ENCODE assay signal across 20 cellular contexts in genomic region chr14:105271224-105271890, GRCh38. TPM values are rescaled to one million over a fixed set of nuclear protein-coding genes. Genes with fewer than 3 reads are reported as not detected.
DNase-seq lines count a peak whose midpoint lies in the region; ATAC-seq and TF ChIP-seq lines count a peak whose summit lies in the region.
"Had no signal": no experiment of that assay in that cellular context is flagged by ENCODE, and none has a peak within 500 bp of the region (broad histone marks: within the 10 kb centered on the region; RNA-seq: fewer than 3 reads in every experiment).

No MANE protein-coding gene starts in this region.

- H3K9me3 Mint-ChIP-seq in stimulated activated naive CD8-positive, alpha-beta T cell treated with anti-CD3 and anti-CD28 coated beads, Interleukin-15, amount 100 ng/mL, for 72 hours, result no peaks in the 10 kb centered on the region
- H3K9me3 Mint-ChIP-seq in CD4-positive, alpha-beta T cell, result no peaks in the 10 kb centered on the region

- no peak overlapping the region for H2AFZ ChIP-seq in osteoblast (ENCODE audit: low read length)

- no peak overlapping the region for H3K27ac Mint-ChIP-seq in stimulated activated naive CD8-positive, alpha-beta T cell treated with anti-CD3 and anti-CD28 coated beads, Interleukin-15, amount 100 ng/mL, for 72 hours
- no peak overlapping the region for H3K27ac Mint-ChIP-seq in CD4-positive, alpha-beta T cell

- no peak overlapping the region for H3K27ac ChIP-seq in right atrium auricular region
- no peak overlapping the region for H3K27ac ChIP-seq in osteoblast (ENCODE audit: low read depth, low read length)
- H3K27ac ChIP-seq in CD4-positive, alpha-beta T cell (ENCODE audit: low read depth, low read length), result no peak overlapping the region
- H3K27ac ChIP-seq in vagina, result no peak overlapping the region
- H3K27ac ChIP-seq: 22Rv1, Peyer's patch had no signal

- no peaks in the 10 kb centered on the region for H3K9me3 ChIP-seq in right atrium auricular region
- H3K9me3 ChIP-seq in osteoblast (ENCODE audit: low read depth, low read length), result no peaks in the 10 kb centered on the region
- no peaks in the 10 kb centered on the region for H3K9me3 ChIP-seq in CD4-positive, alpha-beta T cell (ENCODE audit: control insufficient read depth, low read length)
- H3K9me3 ChIP-seq in vagina, result no peaks in the 10 kb centered on the region
- H3K9me3 ChIP-seq: MG63, Peyer's patch had no signal

- CTCF ChIA-PET in CD4-positive, alpha-beta T cell (lab: Charles Lee), result no interaction called here

- H3K4me1 Mint-ChIP-seq in stimulated activated naive CD8-positive, alpha-beta T cell treated with anti-CD3 and anti-CD28 coated beads, Interleukin-15, amount 100 ng/mL, for 72 hours, result peaks cover 12% of the 10 kb centered on the region
- H3K4me1 Mint-ChIP-seq in CD4-positive, alpha-beta T cell (ENCODE audit: low read depth), result no peaks in the 10 kb centered on the region

- TF ChIP-seq POLR2A in vagina (IDR thresholded peaks at IDR 0.05), result no peak

- DNase-seq in Right ventricle myocardium inferior (ENCODE audit: missing footprints) (peak; percentile 69), right atrium auricular region (ENCODE audit: low spot score) (no peak), cerebellar cortex (ENCODE audit: low spot score) (peak; percentile 72), osteoblast (ENCODE audit: insufficient read length, low spot score, missing footprints) (peak; percentile 39), vagina (ENCODE audit: extremely low spot score in 2 of 2) (no peak)
- no peak for DNase-seq in stimulated activated naive CD4-positive, alpha-beta T cell treated with Interleukin-2 at 50 U/mL for 16 hours (lab: John Stamatoyannopoulos, UW)
- DNase-seq in stimulated activated naive CD8-positive, alpha-beta T cell treated with anti-CD3 and anti-CD28 coated beads, Interleukin-15, amount 100 ng/mL, for 72 hours, result no peak
- no peak for DNase-seq in CD4-positive, alpha-beta T cell
- DNase-seq: GOT3, IMR-90, Karpas-422, MG63, NCI-H1092, NCI-H146, NCI-H2081, NCI-H510A, NCI-H82, Peyer's patch, SHP77 treated with DMSO at 0.1 percent for 48 hours had no signal

- H4K20me1 ChIP-seq in osteoblast (ENCODE audit: insufficient read depth, low read length), result peaks cover 35% of the 10 kb centered on the region

- TF ChIP-seq CTCF in right atrium auricular region (IDR thresholded peaks at IDR 0.05) (no peak), osteoblast (IDR thresholded peaks at IDR 0.05; ENCODE audit: extremely low read depth, low read depth, low read length) (no peak), vagina (IDR thresholded peaks at IDR 0.05) (no peak)
- no peak for TF ChIP-seq CTCF in CD4-positive, alpha-beta T cell (IDR thresholded peaks at IDR 0.05)

- no peak for ATAC-seq in Right ventricle myocardium inferior
- no peak for ATAC-seq in stimulated activated naive CD8-positive, alpha-beta T cell treated with anti-CD3 and anti-CD28 coated beads, Interleukin-15, amount 100 ng/mL, for 72 hours
- ATAC-seq in CD4-positive, alpha-beta T cell (ENCODE audit: poor library complexity), result no peak

- H3K36me3 ChIP-seq in right atrium auricular region, result no peaks in the 10 kb centered on the region
- no peaks in the 10 kb centered on the region for H3K36me3 ChIP-seq in osteoblast (ENCODE audit: insufficient read depth, low read length)
- H3K36me3 ChIP-seq in vagina, result no peaks in the 10 kb centered on the region
- H3K36me3 ChIP-seq: MG63 had no signal

- H3K4me1 ChIP-seq in right atrium auricular region, result peaks cover 0 to 10% of the 10 kb centered on the region in 2 donors
- H3K4me1 ChIP-seq in osteoblast (ENCODE audit: insufficient read depth, low read length), result peaks cover 12% of the 10 kb centered on the region
- H3K4me1 ChIP-seq in vagina, result peaks cover 8% of the 10 kb centered on the region
- H3K4me1 ChIP-seq: Peyer's patch had no signal

- intact Hi-C loops in Right ventricle myocardium inferior (cut with DNase I), result no loop called here
- intact Hi-C loops in CD4-positive, alpha-beta T cell (cut with DNase I, micrococcal nuclease), result no loop called here
- intact Hi-C loops in vagina (cut with DNase I), result no loop called here

- H3K27me3 ChIP-seq in right atrium auricular region (no peaks in the 10 kb centered on the region), osteoblast (ENCODE audit: insufficient read depth, low read length) (no peaks in the 10 kb centered on the region), vagina (no peaks in the 10 kb centered on the region)
- H3K27me3 ChIP-seq in CD4-positive, alpha-beta T cell (ENCODE audit: control insufficient read depth, insufficient read depth, low read length), result no peaks in the 10 kb centered on the region
- H3K27me3 ChIP-seq: MG63, Peyer's patch had no signal

- POLR2A ChIA-PET in CD4-positive, alpha-beta T cell (lab: Charles Lee), result no interaction called here

- no peak overlapping the region for H3K4me3 Mint-ChIP-seq in stimulated activated naive CD8-positive, alpha-beta T cell treated with anti-CD3 and anti-CD28 coated beads, Interleukin-15, amount 100 ng/mL, for 72 hours
- H3K4me3 Mint-ChIP-seq in CD4-positive, alpha-beta T cell, result no peak overlapping the region

- H3K27me3 Mint-ChIP-seq in stimulated activated naive CD8-positive, alpha-beta T cell treated with anti-CD3 and anti-CD28 coated beads, Interleukin-15, amount 100 ng/mL, for 72 hours, result no peaks in the 10 kb centered on the region
- H3K27me3 Mint-ChIP-seq in CD4-positive, alpha-beta T cell, result no peaks in the 10 kb centered on the region

- H3K36me3 Mint-ChIP-seq in CD4-positive, alpha-beta T cell (ENCODE audit: low read depth), result peaks cover 24% of the 10 kb centered on the region

- H3K4me2 ChIP-seq in osteoblast (ENCODE audit: insufficient read depth, low read length), result no peak overlapping the region

- H3K4me3 ChIP-seq in right atrium auricular region (no peak overlapping the region), osteoblast (ENCODE audit: insufficient read depth, low read length) (no peak overlapping the region), vagina (no peak overlapping the region)
- H3K4me3 ChIP-seq: MG63, Peyer's patch had no signal

- H3K79me2 ChIP-seq in osteoblast (ENCODE audit: insufficient read depth, low read length), result peaks cover 21% of the 10 kb centered on the region

RNA-seq across cellular contexts. Expression of gene BTBD6, which starts 23.0 kb away (rescaled TPM):
- 48.8 TPM for total RNA-seq in Right ventricle myocardium inferior
- total RNA-seq in right atrium auricular region, result 10 to 100 TPM; 26.9 to 34.9 TPM
- total RNA-seq in osteoblast, result 54.3 and 60.1 TPM in 2 replicates
- 10 to 100 TPM; 36.9 to 37.6 TPM for total RNA-seq in CD4-positive, alpha-beta T cell
- 45.9 TPM for total RNA-seq in vagina

RNA-seq across cellular contexts. Expression of gene BRF1, which starts 29.4 kb away (rescaled TPM):
- total RNA-seq in Right ventricle myocardium inferior (19.0 TPM), right atrium auricular region (10 to 100 TPM; 16.2 to 17.2 TPM), osteoblast (33.6 and 34.4 TPM in 2 replicates), vagina (64.6 TPM)
- 10 to 100 TPM; 77.4 to 77.7 TPM for total RNA-seq in CD4-positive, alpha-beta T cell

RNA-seq across cellular contexts. Expression of gene PACS2, which starts 43.2 kb away (rescaled TPM):
- 69.1 TPM for total RNA-seq in Right ventricle myocardium inferior
- 10 to 100 TPM; 55.0 to 59.7 TPM for total RNA-seq in right atrium auricular region
- total RNA-seq in osteoblast, result 81.1 and 81.3 TPM in 2 replicates
- total RNA-seq in CD4-positive, alpha-beta T cell, result 10 to 100 TPM; 57.7 to 61.5 TPM
- 64.8 TPM for total RNA-seq in vagina

Comparison
In these comparisons a context has a peak if more than half of its experiments do, and no peak if none do; other contexts are left out.
1. DNase-seq: peak in Right ventricle myocardium inferior (single experiment), cerebellar cortex (single experiment) and osteoblast (single experiment); none in right atrium auricular region (single experiment), stimulated activated naive CD4-positive, alpha-beta T cell treated with Interleukin-2 at 50 U/mL for 16 hours (single experiment), stimulated activated naive CD8-positive, alpha-beta T cell treated with anti-CD3 and anti-CD28 coated beads, Interleukin-15, amount 100 ng/mL, for 72 hours (0 of 2), CD4-positive, alpha-beta T cell (0 of 10) and vagina (0 of 2).